ENCODE assay signal across 11 cellular contexts in genomic region chr16:10862432-10862831, GRCh38. TPM values are rescaled to one million over a fixed set of nuclear protein-coding genes. Genes with fewer than 3 reads are reported as not detected.
DNase-seq lines count a peak whose midpoint lies in the region; ATAC-seq, FAIRE-seq and TF ChIP-seq lines count a peak whose summit lies in the region.
"Had no signal": no experiment of that assay in that cellular context is flagged by ENCODE, and none has a peak within 500 bp of the region (broad histone marks: within the 10 kb centered on the region; RNA-seq: fewer than 3 reads in every experiment).

No MANE protein-coding gene starts in this region.

- H3K4me3 Mint-ChIP-seq in T-helper 2 cell treated with Interferon-gamma antibody and Interleukin-4, amounts not matched to agents 5 μg/mL and 100 μg/mL, for 36 hours: no peak overlapping the region
- H3K4me3 Mint-ChIP-seq in WTC11: no peak overlapping the region
- H3K4me3 Mint-ChIP-seq: natural killer cell had no signal

- CTCF ChIA-PET in WTC11 (lab: Charles Lee): no interaction called here

- H3K4me3 ChIP-seq in NB4 (ENCODE audit: low read depth, low read length) (no peak overlapping the region), bronchial epithelial cell (ENCODE audit: low read depth, low read length) (no peak overlapping the region)

- H3K36me3 Mint-ChIP-seq in T-helper 2 cell treated with Interferon-gamma antibody and Interleukin-4, amounts not matched to agents 5 μg/mL and 100 μg/mL, for 36 hours (ENCODE audit: low read depth): no peaks in the 10 kb centered on the region
- H3K36me3 Mint-ChIP-seq in WTC11: no peaks in the 10 kb centered on the region
- H3K36me3 Mint-ChIP-seq: natural killer cell had no signal

- H3K9me3 Mint-ChIP-seq in T-helper 2 cell treated with Interferon-gamma antibody and Interleukin-4, amounts not matched to agents 5 μg/mL and 100 μg/mL, for 36 hours: peaks cover 8% of the 10 kb centered on the region
- H3K9me3 Mint-ChIP-seq in WTC11: peaks cover 13% of the 10 kb centered on the region

- DNase-seq in EH (ENCODE audit: low read depth) (peak; percentile 12), NB4 (ENCODE audit: low read depth) (peak; percentile 80), bronchial epithelial cell (ENCODE audit: low read depth) (peak; percentile 99), omental fat pad (ENCODE audit: low spot score) (no peak), WTC11 (ENCODE audit: low spot score) (no peak)
- no peak for DNase-seq in T-helper 2 cell treated with Interferon-gamma antibody and Interleukin-4, amounts not matched to agents 5 μg/mL and 100 μg/mL, for 36 hours (ENCODE audit: low spot score)
- DNase-seq: MM.1S, natural killer cell had no signal

- peaks cover 44% of the 10 kb centered on the region for H3K27me3 Mint-ChIP-seq in T-helper 2 cell treated with Interferon-gamma antibody and Interleukin-4, amounts not matched to agents 5 μg/mL and 100 μg/mL, for 36 hours (ENCODE audit: low read depth)
- no peaks in the 10 kb centered on the region for H3K27me3 Mint-ChIP-seq in WTC11 (ENCODE audit: low read depth)

- TF ChIP-seq CTCF in NB4 (IDR thresholded peaks at IDR 0.05; ENCODE audit: low read depth, low read length) (no peak), bronchial epithelial cell (IDR thresholded peaks at IDR 0.05; ENCODE audit: insufficient read depth, low read length, severe bottlenecking) (no peak), omental fat pad (IDR thresholded peaks at IDR 0.05) (no peak), WTC11 (IDR thresholded peaks at IDR 0.05) (no peak)

- FAIRE-seq in bronchial epithelial cell (lab: Jason Lieb, UNC): peak; percentile 81

- H3K36me3 ChIP-seq in bronchial epithelial cell (ENCODE audit: control insufficient read depth, insufficient read depth, low read length): no peaks in the 10 kb centered on the region

- peaks cover 9% of the 10 kb centered on the region for H3K4me1 Mint-ChIP-seq in T-helper 2 cell treated with Interferon-gamma antibody and Interleukin-4, amounts not matched to agents 5 μg/mL and 100 μg/mL, for 36 hours (ENCODE audit: low read depth)
- peaks cover 6% of the 10 kb centered on the region for H3K4me1 Mint-ChIP-seq in WTC11

- TF ChIP-seq POLR2A in NB4 (IDR thresholded peaks at IDR 0.05; ENCODE audit: extremely low read depth, insufficient read length): no peak

- POLR2A ChIA-PET in WTC11 (lab: Charles Lee): no interaction called here

- H3K27ac Mint-ChIP-seq in T-helper 2 cell treated with Interferon-gamma antibody and Interleukin-4, amounts not matched to agents 5 μg/mL and 100 μg/mL, for 36 hours: no peak overlapping the region
- no peak overlapping the region for H3K27ac Mint-ChIP-seq in WTC11
- H3K27ac Mint-ChIP-seq: natural killer cell had no signal

- ATAC-seq in omental fat pad (ENCODE audit: low FRiP score): peak; percentile 88
- ATAC-seq in GM19351 (IDR thresholded peaks at IDR 0.05; ENCODE audit: unreplicated experiment): no peak
- no peak for ATAC-seq in WTC11
- no peak for ATAC-seq in GM18502 (IDR thresholded peaks at IDR 0.05; ENCODE audit: poor library complexity, unreplicated experiment)
- ATAC-seq: activated CD4-positive, CD25-positive, alpha-beta regulatory T cell treated with anti-CD3 and anti-CD28 coated beads, Interleukin-2, amount 50 U/mL, for 24 hours; natural killer cell had no signal

- no peaks in the 10 kb centered on the region for H3K27me3 ChIP-seq in bronchial epithelial cell (ENCODE audit: control insufficient read depth, insufficient read depth, low read length)

TF ChIP-seq in WTC11, 78 proteins besides CTCF, POLR2A, EP300 and RAD21 (continues in another document):
- TF ChIP-seq NFATC4 (CRISPR knock-in tag; IDR thresholded peaks at IDR 0.05): no peak
- no peak for TF ChIP-seq CDX4 (CRISPR knock-in tag; IDR thresholded peaks at IDR 0.05; ENCODE audit: borderline replicate concordance)
- TF ChIP-seq, protein P1, sequence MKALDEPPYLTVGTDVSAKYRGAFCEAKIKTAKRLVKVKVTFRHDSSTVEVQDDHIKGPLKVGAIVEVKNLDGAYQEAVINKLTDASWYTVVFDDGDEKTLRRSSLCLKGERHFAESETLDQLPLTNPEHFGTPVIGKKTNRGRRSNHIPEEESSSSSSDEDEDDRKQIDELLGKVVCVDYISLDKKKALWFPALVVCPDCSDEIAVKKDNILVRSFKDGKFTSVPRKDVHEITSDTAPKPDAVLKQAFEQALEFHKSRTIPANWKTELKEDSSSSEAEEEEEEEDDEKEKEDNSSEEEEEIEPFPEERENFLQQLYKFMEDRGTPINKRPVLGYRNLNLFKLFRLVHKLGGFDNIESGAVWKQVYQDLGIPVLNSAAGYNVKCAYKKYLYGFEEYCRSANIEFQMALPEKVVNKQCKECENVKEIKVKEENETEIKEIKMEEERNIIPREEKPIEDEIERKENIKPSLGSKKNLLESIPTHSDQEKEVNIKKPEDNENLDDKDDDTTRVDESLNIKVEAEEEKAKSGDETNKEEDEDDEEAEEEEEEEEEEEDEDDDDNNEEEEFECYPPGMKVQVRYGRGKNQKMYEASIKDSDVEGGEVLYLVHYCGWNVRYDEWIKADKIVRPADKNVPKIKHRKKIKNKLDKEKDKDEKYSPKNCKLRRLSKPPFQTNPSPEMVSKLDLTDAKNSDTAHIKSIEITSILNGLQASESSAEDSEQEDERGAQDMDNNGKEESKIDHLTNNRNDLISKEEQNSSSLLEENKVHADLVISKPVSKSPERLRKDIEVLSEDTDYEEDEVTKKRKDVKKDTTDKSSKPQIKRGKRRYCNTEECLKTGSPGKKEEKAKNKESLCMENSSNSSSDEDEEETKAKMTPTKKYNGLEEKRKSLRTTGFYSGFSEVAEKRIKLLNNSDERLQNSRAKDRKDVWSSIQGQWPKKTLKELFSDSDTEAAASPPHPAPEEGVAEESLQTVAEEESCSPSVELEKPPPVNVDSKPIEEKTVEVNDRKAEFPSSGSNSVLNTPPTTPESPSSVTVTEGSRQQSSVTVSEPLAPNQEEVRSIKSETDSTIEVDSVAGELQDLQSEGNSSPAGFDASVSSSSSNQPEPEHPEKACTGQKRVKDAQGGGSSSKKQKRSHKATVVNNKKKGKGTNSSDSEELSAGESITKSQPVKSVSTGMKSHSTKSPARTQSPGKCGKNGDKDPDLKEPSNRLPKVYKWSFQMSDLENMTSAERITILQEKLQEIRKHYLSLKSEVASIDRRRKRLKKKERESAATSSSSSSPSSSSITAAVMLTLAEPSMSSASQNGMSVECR (CRISPR knock-in tag; IDR thresholded peaks at IDR 0.05; ENCODE audit: borderline replicate concordance): no peak
- no peak for TF ChIP-seq OVOL2 (CRISPR knock-in tag; IDR thresholded peaks at IDR 0.05; ENCODE audit: borderline replicate concordance)
- TF ChIP-seq MLX (CRISPR knock-in tag; IDR thresholded peaks at IDR 0.05): no peak
- TF ChIP-seq, protein P2, sequence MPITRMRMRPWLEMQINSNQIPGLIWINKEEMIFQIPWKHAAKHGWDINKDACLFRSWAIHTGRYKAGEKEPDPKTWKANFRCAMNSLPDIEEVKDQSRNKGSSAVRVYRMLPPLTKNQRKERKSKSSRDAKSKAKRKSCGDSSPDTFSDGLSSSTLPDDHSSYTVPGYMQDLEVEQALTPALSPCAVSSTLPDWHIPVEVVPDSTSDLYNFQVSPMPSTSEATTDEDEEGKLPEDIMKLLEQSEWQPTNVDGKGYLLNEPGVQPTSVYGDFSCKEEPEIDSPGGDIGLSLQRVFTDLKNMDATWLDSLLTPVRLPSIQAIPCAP (CRISPR knock-in tag; IDR thresholded peaks at IDR 0.05): no peak
- no peak for TF ChIP-seq GABPB1 (CRISPR knock-in tag; IDR thresholded peaks at IDR 0.05)
- TF ChIP-seq, protein P3, sequence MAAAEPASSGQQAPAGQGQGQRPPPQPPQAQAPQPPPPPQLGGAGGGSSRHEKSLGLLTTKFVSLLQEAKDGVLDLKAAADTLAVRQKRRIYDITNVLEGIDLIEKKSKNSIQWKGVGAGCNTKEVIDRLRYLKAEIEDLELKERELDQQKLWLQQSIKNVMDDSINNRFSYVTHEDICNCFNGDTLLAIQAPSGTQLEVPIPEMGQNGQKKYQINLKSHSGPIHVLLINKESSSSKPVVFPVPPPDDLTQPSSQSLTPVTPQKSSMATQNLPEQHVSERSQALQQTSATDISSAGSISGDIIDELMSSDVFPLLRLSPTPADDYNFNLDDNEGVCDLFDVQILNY (CRISPR knock-in tag; IDR thresholded peaks at IDR 0.05): no peak
- no peak for TF ChIP-seq HMGXB4 (CRISPR knock-in tag; IDR thresholded peaks at IDR 0.05)

RNA-seq across cellular contexts. Expression of gene CIITA, which starts 14.6 kb away (rescaled TPM):
- total RNA-seq in bronchial epithelial cell (0.13 TPM in 1 of 2 replicates, not detected in the other), omental fat pad (100 to 1,000 TPM in 1 of 4 donors, 10 to 100 TPM in 1, 1 to 10 TPM in 2; 3.2 to 101 (median 11.2) TPM), WTC11 (2021) (0.21 to 0.27 TPM (median 0.26 TPM) in 3 replicates)

RNA-seq across cellular contexts. Expression of gene TVP23A, which starts 43.8 kb away (rescaled TPM):
- not detected in 2 replicates for total RNA-seq in bronchial epithelial cell
- 1 to 10 TPM in 2 of 4 donors, under 1 TPM in 2; 0.25 to 1.5 (median 0.84) TPM for total RNA-seq in omental fat pad
- 1.2 to 3.1 TPM (median 2.1 TPM) in 3 replicates for total RNA-seq in WTC11 (2021)
- total RNA-seq: natural killer cell had no signal

Comparison
In these comparisons a context has a peak if more than half of its experiments do, and no peak if none do; other contexts are left out.
1. DNase-seq: peak in EH (single experiment), NB4 (single experiment) and bronchial epithelial cell (single experiment); none in omental fat pad (single experiment), T-helper 2 cell treated with Interferon-gamma antibody and Interleukin-4, amounts not matched to agents 5 μg/mL and 100 μg/mL, for 36 hours (single experiment) and WTC11 (single experiment).